8 cellular contexts compared by ENCODE assay signal in genomic region chr11:85664561-85665481, GRCh38. TPM values are rescaled to one million over a fixed set of nuclear protein-coding genes. Genes with fewer than 3 reads are reported as not detected.
DNase-seq lines count a peak whose midpoint lies in the region; ATAC-seq and TF ChIP-seq lines count a peak whose summit lies in the region.

A gene with protein sequence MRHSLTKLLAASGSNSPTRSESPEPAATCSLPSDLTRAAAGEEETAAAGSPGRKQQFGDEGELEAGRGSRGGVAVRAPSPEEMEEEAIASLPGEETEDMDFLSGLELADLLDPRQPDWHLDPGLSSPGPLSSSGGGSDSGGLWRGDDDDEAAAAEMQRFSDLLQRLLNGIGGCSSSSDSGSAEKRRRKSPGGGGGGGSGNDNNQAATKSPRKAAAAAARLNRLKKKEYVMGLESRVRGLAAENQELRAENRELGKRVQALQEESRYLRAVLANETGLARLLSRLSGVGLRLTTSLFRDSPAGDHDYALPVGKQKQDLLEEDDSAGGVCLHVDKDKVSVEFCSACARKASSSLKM (minus strand): TSS chr11:85665129. CDS start chr11:85664875, 254 bp downstream.

- H3K4me1 ChIP-seq in left lung, result peaks cover 18 to 37% of the 10 kb centered on the region in 2 donors

- H3K27me3 ChIP-seq in left lung, result no peaks in the 10 kb centered on the region

- peak within 1 kb of the TSS; percentile 93 for H3K27ac Mint-ChIP-seq in dendritic cell treated with granulocyte-macrophage colony-stimulating factor and Interleukin-4, amounts not matched to agents 40 ng/mL and 50 ng/mL, for 4 days

- peaks cover 33% of the 10 kb centered on the region for H3K4me1 Mint-ChIP-seq in dendritic cell treated with granulocyte-macrophage colony-stimulating factor and Interleukin-4, amounts not matched to agents 40 ng/mL and 50 ng/mL, for 4 days (ENCODE audit: low read depth)

- peak; percentile 84 for ATAC-seq in GM19372 (IDR thresholded peaks at IDR 0.05; ENCODE audit: low read depth, unreplicated experiment)
- ATAC-seq in HG03558 (IDR thresholded peaks at IDR 0.05; ENCODE audit: extremely low read depth, unreplicated experiment), result peak; percentile 79
- ATAC-seq in left lung, result peak; percentile 93

- peaks cover 40% of the 10 kb centered on the region for H3K36me3 Mint-ChIP-seq in dendritic cell treated with granulocyte-macrophage colony-stimulating factor and Interleukin-4, amounts not matched to agents 40 ng/mL and 50 ng/mL, for 4 days (ENCODE audit: low read depth)

- H3K9me3 ChIP-seq in left lung, result no peaks in the 10 kb centered on the region

- TF ChIP-seq CTCF in left lung (IDR thresholded peaks at IDR 0.05), result no peak

- peak within 1 kb of the TSS; percentile 79 to 92 for H3K4me3 ChIP-seq in left lung

- H3K27ac ChIP-seq in left lung, result peak within 1 kb of the TSS; percentile 98 to 99

- peaks cover 0 to 8% of the 10 kb centered on the region in 2 donors for H3K36me3 ChIP-seq in left lung

- H3K27me3 Mint-ChIP-seq in dendritic cell treated with granulocyte-macrophage colony-stimulating factor and Interleukin-4, amounts not matched to agents 40 ng/mL and 50 ng/mL, for 4 days, result no peaks in the 10 kb centered on the region

- H3K4me3 Mint-ChIP-seq in dendritic cell treated with granulocyte-macrophage colony-stimulating factor and Interleukin-4, amounts not matched to agents 40 ng/mL and 50 ng/mL, for 4 days, result peak within 1 kb of the TSS; percentile 99

- H3K9me3 Mint-ChIP-seq in dendritic cell treated with granulocyte-macrophage colony-stimulating factor and Interleukin-4, amounts not matched to agents 40 ng/mL and 50 ng/mL, for 4 days, result no peaks in the 10 kb centered on the region

- intact Hi-C loops in dendritic cell treated with granulocyte-macrophage colony-stimulating factor and Interleukin-4, amounts not matched to agents 40 ng/mL and 50 ng/mL, for 4 days (cut with micrococcal nuclease), result loop anchor here (1.0 to 10.0 kb wide), 4 partner anchors 17 to 638 kb away; partner anchors contain the start of genes EED, HIKESHI and TMEM126B
- intact Hi-C loops in left lung (cut with DNase I), result no loop called here

- DNase-seq in C1 segment of cervical spinal cord (lab: John Stamatoyannopoulos, UW) (peak in 13 of 14 donors; percentile 58 to 94 (median 91)), NCI-H748 treated with DMSO at 0.1 percent for 48 hours (lab: John Stamatoyannopoulos, UW) (peak; percentile 67), left lung (peak; percentile 95 to 97)
- DNase-seq in activated CD4-positive, alpha-beta T cell treated with anti-CD3 and anti-CD28 coated beads, Interleukin-2, amount 50 U/mL, for 24 hours (ENCODE audit: low read depth in 1 of 2, low spot score in 1 of 2), result peak; percentile 88 to 92
- DNase-seq in stimulated activated CD4-positive, alpha-beta T cell treated with anti-CD3 and anti-CD28 coated beads, Interleukin-2, amount 100 ng/mL, for 48 hours, result peak; percentile 95 to 96

RNA-seq across cellular contexts. Expression of the gene that starts here (rescaled TPM):
- total RNA-seq in left lung, result 10 to 100 TPM; 30.2 to 35.6 TPM

Comparison
In these comparisons a context has a peak if more than half of its experiments do, and no peak if none do; other contexts are left out.
1. Peak in every context shown above with its lines: DNase-seq, ATAC-seq, H3K4me3 ChIP-seq and H3K27ac ChIP-seq.